ENCODE assay signal across 8 cellular contexts in the genomic region with DNA sequence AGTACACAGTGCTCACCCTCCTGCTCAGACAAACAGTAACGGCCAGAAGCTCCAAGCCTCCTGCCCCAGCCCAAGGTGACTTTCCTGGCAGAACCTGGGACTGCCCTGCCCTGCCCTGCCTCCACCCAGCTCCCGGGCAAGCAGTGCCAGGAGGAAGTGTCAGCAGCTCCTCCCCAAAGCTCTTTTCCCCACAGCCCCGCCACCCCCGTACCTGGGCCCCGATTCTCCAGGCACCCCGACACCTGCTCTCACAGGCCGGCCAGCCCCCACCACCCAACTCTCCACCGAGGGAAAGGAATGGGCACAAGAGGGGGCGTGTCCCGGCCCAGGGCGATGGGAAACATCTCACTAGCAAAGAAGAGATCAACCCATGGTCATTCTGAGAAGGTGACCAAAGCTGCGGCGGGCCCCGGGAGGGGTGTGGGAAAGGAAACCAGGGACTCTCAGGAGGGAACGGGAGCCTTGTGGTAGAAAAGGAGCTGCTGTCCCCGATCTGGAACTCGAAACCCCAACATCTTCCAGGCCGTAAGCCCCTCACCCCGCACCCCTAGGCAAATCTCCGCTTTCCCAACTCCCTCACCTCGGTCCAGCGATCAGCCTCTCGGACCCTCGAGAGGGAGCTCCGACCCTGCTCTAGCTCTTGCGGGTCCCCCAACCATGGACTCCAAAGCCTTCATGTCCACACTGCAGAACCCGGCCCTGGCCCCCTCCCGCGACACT. TPM values are rescaled to one million over a fixed set of nuclear protein-coding genes. Genes with fewer than 3 reads are reported as not detected.
A peak's percentile ranks its signal among the peaks of the same experiment; 100 is the strongest.
DNase-seq lines count a peak whose midpoint lies in the region; ATAC-seq and TF ChIP-seq lines count a peak whose summit lies in the region.

No MANE protein-coding gene starts in this region.

- H3K27ac ChIP-seq in DOHH2 (ENCODE audit: low read depth, low read length) = no peak overlapping the region
- H3K27ac ChIP-seq in RWPE2 (ENCODE audit: poor library complexity, severe bottlenecking) = peak overlapping the region; percentile 94
- H3K27ac ChIP-seq in gastroesophageal sphincter = peak overlapping the region; percentile 70 to 97 (median 94)

- peaks cover 32% of the 10 kb centered on the region for H3K4me1 Mint-ChIP-seq in progenitor cell of endocrine pancreas (ENCODE audit: low read depth)

- no peaks in the 10 kb centered on the region for H3K36me3 ChIP-seq in DOHH2 (ENCODE audit: control insufficient read depth, low read length)
- 0 out of 2 replicates have a peak, but pooled peaks cover 5% of the 10 kb centered on the region for H3K36me3 ChIP-seq in RWPE2 (ENCODE audit: low read depth)
- no peaks in the 10 kb centered on the region for H3K36me3 ChIP-seq in gastroesophageal sphincter

- 0 to 1% methylated on average over 2 to 11 of the region's 29 CpGs for WGBS in gastroesophageal sphincter (ENCODE audit: low coverage in 1 of 2), 2 donors

- H3F3A ChIP-seq in DOHH2 (ENCODE audit: control insufficient read depth, insufficient read depth) = no peaks in the 10 kb centered on the region

- peak overlapping the region; percentile 64 for H3K4me2 ChIP-seq in DOHH2 (ENCODE audit: low read length)

- ATAC-seq in RWPE2 (ENCODE audit: low read depth) (no peak), gastroesophageal sphincter (no peak), HG03460 (IDR thresholded peaks at IDR 0.05; ENCODE audit: unreplicated experiment) (no peak)

- TF ChIP-seq CTCF in DOHH2 (IDR thresholded peaks at IDR 0.05; ENCODE audit: low read depth, low read length, poor library complexity, severe bottlenecking) (no peak), RWPE2 (IDR thresholded peaks at IDR 0.05; ENCODE audit: poor library complexity, severe bottlenecking) (no peak), gastroesophageal sphincter (IDR thresholded peaks at IDR 0.05) (no peak), progenitor cell of endocrine pancreas (IDR thresholded peaks at IDR 0.05; ENCODE audit: unreplicated experiment) (no peak)

- H3K79me2 ChIP-seq in DOHH2 (ENCODE audit: control insufficient read depth, low read length) = no peaks in the 10 kb centered on the region

- no peak for TF ChIP-seq EP300 in gastroesophageal sphincter (IDR thresholded peaks at IDR 0.05)

- H3K27ac Mint-ChIP-seq in progenitor cell of endocrine pancreas = peak overlapping the region; percentile 83

- H3K27me3 Mint-ChIP-seq in progenitor cell of endocrine pancreas = no peaks in the 10 kb centered on the region

- H3K9me3 ChIP-seq in DOHH2 (ENCODE audit: control insufficient read depth, insufficient read depth, low read length) (no peaks in the 10 kb centered on the region), RWPE2 (ENCODE audit: severe bottlenecking) (no peaks in the 10 kb centered on the region), gastroesophageal sphincter (no peaks in the 10 kb centered on the region)

- no peaks in the 10 kb centered on the region for H3K9me3 Mint-ChIP-seq in progenitor cell of endocrine pancreas (ENCODE audit: low read depth)

- H3K4me3 ChIP-seq in DOHH2 (ENCODE audit: low read length) = peak overlapping the region; percentile 71
- peak overlapping the region; percentile 90 for H3K4me3 ChIP-seq in RWPE2 (ENCODE audit: severe bottlenecking)
- H3K4me3 ChIP-seq in gastroesophageal sphincter = peak overlapping the region; percentile 63 to 90

- DNase-seq in RWPE2 (ENCODE audit: low spot score) (no peak), progenitor cell of endocrine pancreas (ENCODE audit: low spot score, unreplicated experiment) (no peak), NCI-H510A (lab: John Stamatoyannopoulos, UW) (no peak), midbrain (lab: John Stamatoyannopoulos, UW) (no peak), islet precursor cell (no peak)

- H3K27me3 ChIP-seq in DOHH2 (ENCODE audit: control insufficient read depth, low read length) = peaks cover 13% of the 10 kb centered on the region
- no peaks in the 10 kb centered on the region for H3K27me3 ChIP-seq in RWPE2 (ENCODE audit: insufficient read depth, poor library complexity, severe bottlenecking)
- H3K27me3 ChIP-seq in gastroesophageal sphincter = no peaks in the 10 kb centered on the region

- H3K4me1 ChIP-seq in DOHH2 (ENCODE audit: control insufficient read depth, low read length) = peaks cover 10% of the 10 kb centered on the region
- H3K4me1 ChIP-seq in RWPE2 (ENCODE audit: insufficient read depth, poor library complexity, severe bottlenecking) = peaks cover 59% of the 10 kb centered on the region
- peaks cover 10 to 97% (median 84%) of the 10 kb centered on the region in 3 donors for H3K4me1 ChIP-seq in gastroesophageal sphincter

- TF ChIP-seq POLR2A in gastroesophageal sphincter (IDR thresholded peaks at IDR 0.05) = no peak

- peak overlapping the region; percentile 82 for H3K4me3 Mint-ChIP-seq in progenitor cell of endocrine pancreas (ENCODE audit: low read depth)

- H4K20me1 ChIP-seq in DOHH2 (ENCODE audit: control insufficient read depth, insufficient read depth, low read depth, low read length) = peaks cover 9% of the 10 kb centered on the region; the same call in 1 of the 2 replicates

- no peaks in the 10 kb centered on the region for H3K9me2 ChIP-seq in DOHH2 (replicated peaks; ENCODE audit: control insufficient read depth, low read length)

- H3K36me3 Mint-ChIP-seq in progenitor cell of endocrine pancreas (ENCODE audit: insufficient read depth) = no peaks in the 10 kb centered on the region

RNA-seq across cellular contexts. Expression of gene BCAR1, which starts 1.2 kb away (rescaled TPM):
- 10 to 100 TPM; 34.6 to 63.7 (median 37.0) TPM for total RNA-seq in gastroesophageal sphincter
- total RNA-seq in progenitor cell of endocrine pancreas = 74.8 and 75.1 TPM in 2 replicates

RNA-seq across cellular contexts. Expression of gene CTRB1, which starts 31.5 kb away (rescaled TPM):
- total RNA-seq in gastroesophageal sphincter (not detected), progenitor cell of endocrine pancreas (not detected in 2 replicates)

RNA-seq across cellular contexts. Expression of gene CTRB2, which starts 43.3 kb away (rescaled TPM):
- total RNA-seq in gastroesophageal sphincter = not detected
- 1.1 TPM in 1 of 2 replicates, not detected in the other for total RNA-seq in progenitor cell of endocrine pancreas
